In genomic region chr3:174440741-174441587, GRCh38 we compare ENCODE assay signal across 8 cellular contexts.
A peak's percentile ranks its signal among the peaks of the same experiment; 100 is the strongest.
DNase-seq lines count a peak whose midpoint lies in the region; ATAC-seq and TF ChIP-seq lines count a peak whose summit lies in the region.

No MANE protein-coding gene starts in this region.

- H3K27me3 ChIP-seq in body of pancreas: no peaks in the 10 kb centered on the region

- no peak for TF ChIP-seq CTCF in GM10248 (IDR thresholded peaks at IDR 0.05; ENCODE audit: control extremely low read depth, extremely low read depth, low read depth, missing control alignments)
- no peak for TF ChIP-seq CTCF in NB4 (IDR thresholded peaks at IDR 0.05; ENCODE audit: low read depth, low read length)
- TF ChIP-seq CTCF in body of pancreas (IDR thresholded peaks at IDR 0.05): peak in 2 of 7 experiments; percentile 12 to 15

- WGBS in body of pancreas, 2 donors: 0 to 1% methylated on average over 37 to 107 of the region's 107 CpGs

- POLR2A ChIA-PET in GM10248 (lab: Yijun Ruan, JAX): no interaction called here

- H3K4me3 ChIP-seq in NB4 (ENCODE audit: low read depth, low read length): peak overlapping the region; percentile 52
- peak overlapping the region; percentile 59 to 61 for H3K4me3 ChIP-seq in body of pancreas

- ATAC-seq in HG02588 (IDR thresholded peaks at IDR 0.05; ENCODE audit: unreplicated experiment): peak; percentile 72
- peak; percentile 87 for ATAC-seq in body of pancreas
- ATAC-seq in HG02885 (IDR thresholded peaks at IDR 0.05; ENCODE audit: poor library complexity, unreplicated experiment): no peak

- intact Hi-C loops in body of pancreas (cut with DNase I): no loop called here

- H3K36me3 ChIP-seq in body of pancreas (replicated peaks in 1 of 2; ENCODE audit: insufficient read depth in 1 of 2, low read depth in 2 of 2): no peaks in the 10 kb centered on the region

- no peaks in the 10 kb centered on the region for H3K9me3 ChIP-seq in body of pancreas

- DNase-seq in GM10248 (ENCODE audit: extremely low spot score) (peak; percentile 33), NB4 (ENCODE audit: low read depth) (peak; percentile 81), SKM-1 (lab: John Stamatoyannopoulos, UW; ENCODE audit: unreplicated experiment) (peak; percentile 47), body of pancreas (peak; percentile 85 to 92 (median 89)), iPS DF 19.7 (ENCODE audit: low read depth, low spot score) (peak; percentile 63), retina (peak; percentile 96)

- H3K27ac ChIP-seq in body of pancreas: peak overlapping the region; percentile 91 to 99 (median 99)

- TF ChIP-seq POLR2A in NB4 (IDR thresholded peaks at IDR 0.05; ENCODE audit: extremely low read depth, insufficient read length): peak; percentile 12
- TF ChIP-seq POLR2A in body of pancreas (IDR thresholded peaks at IDR 0.05): peak; percentile 71 to 81 (median 80)

- CTCF ChIA-PET in GM10248 (lab: Yijun Ruan, JAX): interaction anchor here (1.1 to 1.3 kb wide), 2 partner anchors 9 to 13 kb away, joined by 4 read pairs; no protein-coding TSS in a partner anchor

- peaks cover 28% of the 10 kb centered on the region for H3K4me1 ChIP-seq in body of pancreas

Comparison
In these comparisons a context has a peak if more than half of its experiments do, and no peak if none do; other contexts are left out.
1. DNase-seq: peak in every context shown above with its lines; median percentile 96 in retina; 89 in body of pancreas; 81 in NB4; 63 in iPS DF 19.7; 47 in SKM-1; 33 in GM10248.